In genomic region chr11:2883717-2884423, GRCh38 we compare ENCODE assay signal across 8 cellular contexts. TPM values are rescaled to one million over a fixed set of nuclear protein-coding genes. Genes with fewer than 3 reads are reported as not detected.
DNase-seq lines count a peak whose midpoint lies in the region; ATAC-seq, FAIRE-seq and TF ChIP-seq lines count a peak whose summit lies in the region.

No MANE protein-coding gene starts in this region.

- no peaks in the 10 kb centered on the region for H3K9me3 Mint-ChIP-seq in T-helper 1 cell treated with Interleukin-12 subunit alpha and Interleukin-12 subunit beta and Interleukin-4 antibody, amounts not matched to agents 30 μg/mL and 1 μg/mL, for 36 hours
- H3K9me3 Mint-ChIP-seq in chondrocyte (ENCODE audit: low read depth): peaks cover 2% of the 10 kb centered on the region

- no peaks in the 10 kb centered on the region for H3K36me3 Mint-ChIP-seq in T-helper 1 cell treated with Interleukin-12 subunit alpha and Interleukin-12 subunit beta and Interleukin-4 antibody, amounts not matched to agents 30 μg/mL and 1 μg/mL, for 36 hours (ENCODE audit: low read depth)
- peaks cover 3% of the 10 kb centered on the region for H3K36me3 Mint-ChIP-seq in chondrocyte (ENCODE audit: low read depth)

- H3K9me3 ChIP-seq in lower lobe of right lung: no peaks in the 10 kb centered on the region
- H3K9me3 ChIP-seq in tibial artery: no peaks in the 10 kb centered on the region

- H3K27me3 Mint-ChIP-seq in T-helper 1 cell treated with Interleukin-12 subunit alpha and Interleukin-12 subunit beta and Interleukin-4 antibody, amounts not matched to agents 30 μg/mL and 1 μg/mL, for 36 hours (ENCODE audit: low read depth): peaks cover 36% of the 10 kb centered on the region
- no peaks in the 10 kb centered on the region for H3K27me3 Mint-ChIP-seq in chondrocyte (ENCODE audit: low read depth)

- no peak overlapping the region for H3K27ac Mint-ChIP-seq in T-helper 1 cell treated with Interleukin-12 subunit alpha and Interleukin-12 subunit beta and Interleukin-4 antibody, amounts not matched to agents 30 μg/mL and 1 μg/mL, for 36 hours
- no peak overlapping the region for H3K27ac Mint-ChIP-seq in chondrocyte (ENCODE audit: unreplicated experiment)

- ATAC-seq in lower lobe of right lung: peak in 1 of 2 donors; percentile 1
- no peak for ATAC-seq in HG02763 (IDR thresholded peaks at IDR 0.05; ENCODE audit: unreplicated experiment)

- TF ChIP-seq CTCF in chondrocyte (IDR thresholded peaks at IDR 0.05) (no peak), lower lobe of right lung (IDR thresholded peaks at IDR 0.05) (no peak), tibial artery (IDR thresholded peaks at IDR 0.05) (no peak)

- no peak for FAIRE-seq in GM12891 (lab: Jason Lieb, UNC)

- H3K36me3 ChIP-seq in lower lobe of right lung (no peaks in the 10 kb centered on the region), tibial artery (peaks cover 0 to 13% (median 9%) of the 10 kb centered on the region in 3 donors)

- H3K27ac ChIP-seq in lower lobe of right lung (peak overlapping the region; percentile 86), tibial artery (peak overlapping the region; percentile 81 to 83)

- peak overlapping the region; percentile 76 for H3K4me3 ChIP-seq in lower lobe of right lung
- H3K4me3 ChIP-seq in tibial artery: peak overlapping the region; percentile 87 to 89

- intact Hi-C loops in lower lobe of right lung (cut with DNase I): no loop called here
- intact Hi-C loops in tibial artery (cut with DNase I; ENCODE audit: low total_unique reads): loop anchor here (10.0 kb wide), 1 partner anchor 541 kb away; no protein-coding TSS in a partner anchor

- H3K4me1 Mint-ChIP-seq in T-helper 1 cell treated with Interleukin-12 subunit alpha and Interleukin-12 subunit beta and Interleukin-4 antibody, amounts not matched to agents 30 μg/mL and 1 μg/mL, for 36 hours (ENCODE audit: low read depth): no peaks in the 10 kb centered on the region
- H3K4me1 Mint-ChIP-seq in chondrocyte (ENCODE audit: low read depth): peaks cover 22% of the 10 kb centered on the region

- H3K27me3 ChIP-seq in lower lobe of right lung (ENCODE audit: low read depth) (no peaks in the 10 kb centered on the region), tibial artery (no peaks in the 10 kb centered on the region)

- DNase-seq in T-helper 1 cell (no peak), chondrocyte (ENCODE audit: low spot score) (no peak), lower lobe of right lung (no peak), tibial artery (peak in 1 of 2 donors; percentile 71), GM12891 (ENCODE audit: insufficient read length, low spot score) (no peak)
- DNase-seq in effector CD4-positive, alpha-beta T cell: no peak

- no peak for TF ChIP-seq POLR2A in GM12891 (IDR thresholded peaks at IDR 0.05; ENCODE audit: low read depth, low read length)

- peaks cover 31% of the 10 kb centered on the region for H3K4me1 ChIP-seq in lower lobe of right lung
- H3K4me1 ChIP-seq in tibial artery: peaks cover 0 to 36% (median 14%) of the 10 kb centered on the region in 4 donors

- H3K4me3 Mint-ChIP-seq in T-helper 1 cell treated with Interleukin-12 subunit alpha and Interleukin-12 subunit beta and Interleukin-4 antibody, amounts not matched to agents 30 μg/mL and 1 μg/mL, for 36 hours: peak overlapping the region; percentile 4
- H3K4me3 Mint-ChIP-seq in chondrocyte (ENCODE audit: unreplicated experiment): peak overlapping the region; percentile 65

TF ChIP-seq in GM12891, 5 proteins besides CTCF, POLR2A, EP300 and RAD21:
- no peak for TF ChIP-seq POLR2AphosphoS5 (IDR thresholded peaks at IDR 0.05; ENCODE audit: low read depth, low read length)
- TF ChIP-seq POU2F2 (IDR thresholded peaks at IDR 0.05; ENCODE audit: low read depth, low read length): no peak
- TF ChIP-seq TAF1 (IDR thresholded peaks at IDR 0.05; ENCODE audit: low read depth, low read length): no peak
- no peak for TF ChIP-seq PAX5 (IDR thresholded peaks at IDR 0.05; ENCODE audit: insufficient read depth, low read length, severe bottlenecking)
- no peak for TF ChIP-seq SPI1 (IDR thresholded peaks at IDR 0.05; ENCODE audit: low read depth, low read length)

RNA-seq across cellular contexts. Expression of gene CDKN1C, which starts 1.7 kb away (rescaled TPM):
- total RNA-seq in chondrocyte: 5.4 to 15.7 TPM (median 14.6 TPM) in 3 replicates
- total RNA-seq in lower lobe of right lung: 39.5 TPM
- 0.15 TPM for polyA plus RNA-seq in GM12891 (2012; ENCODE audit: low read depth, missing spikeins)

RNA-seq across cellular contexts. Expression of gene PHLDA2, which starts 45.4 kb away (rescaled TPM):
- total RNA-seq in chondrocyte: 63.9 to 69.0 TPM (median 64.4 TPM) in 3 replicates
- 7.2 TPM for total RNA-seq in lower lobe of right lung
- 0.42 TPM for polyA plus RNA-seq in GM12891 (2012; ENCODE audit: low read depth, missing spikeins)
